ENCODE assay signal across 19 cellular contexts in genomic region chr1:40092811-40093617, GRCh38. TPM values are rescaled to one million over a fixed set of nuclear protein-coding genes. Genes with fewer than 3 reads are reported as not detected.
DNase-seq lines count a peak whose midpoint lies in the region; ATAC-seq and TF ChIP-seq lines count a peak whose summit lies in the region.
"Had no signal": no experiment of that assay in that cellular context is flagged by ENCODE, and none has a peak within 500 bp of the region (broad histone marks: within the 10 kb centered on the region; RNA-seq: fewer than 3 reads in every experiment).

No MANE protein-coding gene starts in this region.

- DNase-seq in NCI-H460 (ENCODE audit: extremely low read depth, low read depth) (peak; percentile 42), left ventricle myocardium inferior (no peak)
- DNase-seq in central memory CD8-positive, alpha-beta T cell (ENCODE audit: low spot score in 2 of 2): no peak
- no peak for DNase-seq in effector CD8-positive, alpha-beta T cell (lab: John Stamatoyannopoulos, UW)
- DNase-seq: BE2C; CD8-positive, alpha-beta T cell; DMS79 treated with DMSO at 0.1 percent for 48 hours; GM23248; HCEC 1CT; NCI-H1048; NCI-H1436 treated with DMSO at 0.1 percent for 48 hours; NCI-H2081; NCI-H510A; NCI-H82 had no signal

- H3K4me3 Mint-ChIP-seq in central memory CD8-positive, alpha-beta T cell: no peak overlapping the region
- H3K4me3 Mint-ChIP-seq: CD8-positive, alpha-beta T cell; T-helper 1 cell treated with Interleukin-12 subunit alpha and Interleukin-12 subunit beta and Interleukin-4 antibody, amounts not matched to agents 30 μg/mL and 1 μg/mL, for 36 hours had no signal

- H3K27me3 Mint-ChIP-seq in central memory CD8-positive, alpha-beta T cell: no peaks in the 10 kb centered on the region

- H3K4me1 ChIP-seq in HEK293 (ENCODE audit: control insufficient read depth, insufficient read depth, low read length): no peaks in the 10 kb centered on the region; the same call in 1 of the 2 replicates
- H3K4me1 ChIP-seq in neutrophil (ENCODE audit: control insufficient read depth in 1 of 2, insufficient read depth in 1 of 2, low read depth in 1 of 2, low read length in 1 of 2): peaks cover 72 to 73% of the 10 kb centered on the region in 2 experiments
- H3K4me1 ChIP-seq in left ventricle myocardium inferior: peaks cover 22% of the 10 kb centered on the region
- H3K4me1 ChIP-seq: BE2C had no signal

- H3K27me3 ChIP-seq in neutrophil (no peaks in the 10 kb centered on the region), left ventricle myocardium inferior (ENCODE audit: low read depth) (no peaks in the 10 kb centered on the region)
- H3K27me3 ChIP-seq: BE2C had no signal

- peak overlapping the region; percentile 59 for H3K27ac Mint-ChIP-seq in central memory CD8-positive, alpha-beta T cell (ENCODE audit: low read depth)
- H3K27ac Mint-ChIP-seq: CD8-positive, alpha-beta T cell; T-helper 1 cell treated with Interleukin-12 subunit alpha and Interleukin-12 subunit beta and Interleukin-4 antibody, amounts not matched to agents 30 μg/mL and 1 μg/mL, for 36 hours had no signal

- no peaks in the 10 kb centered on the region for H3K9me3 Mint-ChIP-seq in central memory CD8-positive, alpha-beta T cell
- H3K9me3 Mint-ChIP-seq: CD8-positive, alpha-beta T cell; T-helper 1 cell treated with Interleukin-12 subunit alpha and Interleukin-12 subunit beta and Interleukin-4 antibody, amounts not matched to agents 30 μg/mL and 1 μg/mL, for 36 hours had no signal

- peaks cover 23 to 53% of the 10 kb centered on the region in 2 experiments for H3K36me3 ChIP-seq in HEK293 (ENCODE audit: control insufficient read depth in 2 of 2, insufficient read depth in 1 of 2, low read length in 2 of 2)
- H3K36me3 ChIP-seq in neutrophil: peaks cover 35% of the 10 kb centered on the region
- peaks cover 37% of the 10 kb centered on the region for H3K36me3 ChIP-seq in left ventricle myocardium inferior

- TF ChIP-seq CTCF in HEK293 (tag by site-specific recombination; IDR thresholded peaks at IDR 0.05): no peak
- no peak for TF ChIP-seq CTCF in neutrophil (IDR thresholded peaks at IDR 0.05)
- TF ChIP-seq CTCF in left ventricle myocardium inferior (IDR thresholded peaks at IDR 0.05; ENCODE audit: borderline replicate concordance): no peak

- ATAC-seq in central memory CD8-positive, alpha-beta T cell (replicated peaks; ENCODE audit: extremely low read depth, poor library complexity, severe bottlenecking): no peak
- no peak for ATAC-seq in HG02870 (IDR thresholded peaks at IDR 0.05; ENCODE audit: unreplicated experiment)
- ATAC-seq: CD8-positive, alpha-beta T cell; SK-N-SH treated with all-trans-retinoic acid at 6 μM for 48 hours had no signal

- H3K36me3 Mint-ChIP-seq in central memory CD8-positive, alpha-beta T cell (ENCODE audit: insufficient read depth): peaks cover 30% of the 10 kb centered on the region

- H3K4me1 Mint-ChIP-seq in central memory CD8-positive, alpha-beta T cell: peaks cover 34% of the 10 kb centered on the region

- POLR2A ChIA-PET in HEK293 (lab: Yijun Ruan, JAX): no interaction called here

- intact Hi-C loops in left ventricle myocardium inferior (cut with micrococcal nuclease): no loop called here

- CTCF ChIA-PET in HEK293 (lab: Yijun Ruan, JAX): interaction anchor here (0.5 to 1.0 kb wide), 3 partner anchors 8 to 1506 kb away, joined by 3 to 4 read pairs (median 3); no protein-coding TSS in a partner anchor

- H3K27ac ChIP-seq in HEK293 (ENCODE audit: extremely low read depth, low read depth, low read length) (no peak overlapping the region), neutrophil (peak overlapping the region; percentile 87), left ventricle myocardium inferior (replicated peaks) (no peak overlapping the region)
- H3K27ac ChIP-seq: GM23248 had no signal

- no peaks in the 10 kb centered on the region for H3K9me3 ChIP-seq in HEK293 (ENCODE audit: control insufficient read depth, insufficient read depth, low read depth, low read length)
- H3K9me3 ChIP-seq in neutrophil: no peaks in the 10 kb centered on the region
- H3K9me3 ChIP-seq in left ventricle myocardium inferior (replicated peaks): no peaks in the 10 kb centered on the region
- H3K9me3 ChIP-seq: BE2C had no signal

- H3K4me3 ChIP-seq in HEK293 (ENCODE audit: low read depth, low read length) (no peak overlapping the region), neutrophil (ENCODE audit: low read depth in 1 of 2, low read length in 1 of 2) (peak overlapping the region; percentile 33 to 57), left ventricle myocardium inferior (no peak overlapping the region)
- H3K4me3 ChIP-seq: GM23248 had no signal

TF ChIP-seq in HEK293, 187 proteins besides CTCF, POLR2A, EP300 and RAD21:
- TF ChIP-seq SCRT1 (tag by site-specific recombination; IDR thresholded peaks at IDR 0.05; ENCODE audit: borderline replicate concordance): no peak
- peak; percentile 66 for TF ChIP-seq ZNF146 (tag by site-specific recombination; IDR thresholded peaks at IDR 0.05)

RNA-seq across cellular contexts. Expression of gene PPT1, which starts 4.0 kb away (rescaled TPM):
- 149 and 152 TPM in 2 replicates for total RNA-seq in NCI-H460 (2014; rRNA removed; shearing (Covaris generic))
- polyA plus RNA-seq in NCI-H460 (2014; cell fraction: nucleus; rRNA removed): 126 and 141 TPM in 2 replicates
- 37.7 TPM for total RNA-seq in left ventricle myocardium inferior

RNA-seq across cellular contexts. Expression of gene CAP1, which starts 52.5 kb away (rescaled TPM):
- total RNA-seq in NCI-H460 (2014; rRNA removed; shearing (Covaris generic)): 155 and 163 TPM in 2 replicates
- 81.2 and 109 TPM in 2 replicates for polyA plus RNA-seq in NCI-H460 (2014; cell fraction: nucleus; rRNA removed)
- 66.0 TPM for total RNA-seq in left ventricle myocardium inferior

Comparison
In these comparisons a context has a peak if more than half of its experiments do, and no peak if none do; other contexts are left out.
1. H3K4me3 ChIP-seq: peak in neutrophil (2 of 2); none in HEK293 (single experiment) and left ventricle myocardium inferior (single experiment).